In the genomic region with DNA sequence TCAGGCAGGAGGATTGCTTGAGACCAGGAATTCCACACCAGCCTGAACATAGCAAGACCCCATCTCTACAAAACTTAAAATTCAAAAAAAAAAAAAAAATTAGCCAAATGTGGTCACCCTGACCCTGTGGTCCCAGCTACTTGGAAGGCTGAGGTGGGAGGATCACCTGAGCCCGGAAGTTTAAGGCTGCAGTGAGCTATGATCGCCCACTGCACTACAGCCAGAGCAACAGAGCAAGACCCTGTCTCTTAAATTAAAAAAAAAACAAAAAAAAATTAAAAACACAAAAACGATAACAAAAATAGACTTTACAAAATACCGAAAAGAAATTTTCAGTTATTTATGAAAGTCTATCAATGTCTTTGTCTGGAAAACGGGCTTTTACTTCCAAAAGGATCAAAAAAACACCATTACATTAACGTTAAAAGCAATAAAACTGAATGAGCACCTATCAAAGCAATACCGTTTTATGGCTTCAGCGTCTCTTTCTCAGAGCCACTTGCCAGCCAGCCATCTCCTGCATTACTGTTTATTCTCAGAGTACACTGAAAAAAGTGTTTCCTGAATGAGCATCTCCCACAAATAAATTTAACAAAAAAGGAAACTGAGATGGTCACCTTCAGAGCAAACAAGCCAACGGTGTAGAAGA, we compare ENCODE assay signal across 12 cellular contexts. TPM values are rescaled to one million over a fixed set of nuclear protein-coding genes. Genes with fewer than 3 reads are reported as not detected.
A peak's percentile ranks its signal among the peaks of the same experiment; 100 is the strongest.
DNase-seq lines count a peak whose midpoint lies in the region; ATAC-seq and TF ChIP-seq lines count a peak whose summit lies in the region.
"Had no signal": no experiment of that assay in that cellular context is flagged by ENCODE, and none has a peak within 500 bp of the region (broad histone marks: within the 10 kb centered on the region; RNA-seq: fewer than 3 reads in every experiment).

No MANE protein-coding gene starts in this region.

- no peak for TF ChIP-seq POLR2A in transverse colon (IDR thresholded peaks at IDR 0.05)

- no peaks in the 10 kb centered on the region for H3K9me3 ChIP-seq in right cardiac atrium (ENCODE audit: control insufficient read depth, low read length)
- no peaks in the 10 kb centered on the region for H3K9me3 ChIP-seq in mucosa of descending colon
- H3K9me3 ChIP-seq in transverse colon = no peaks in the 10 kb centered on the region
- H3K9me3 ChIP-seq: pancreas had no signal

- no peaks in the 10 kb centered on the region for H3K36me3 ChIP-seq in mucosa of descending colon (ENCODE audit: low read depth)
- no peaks in the 10 kb centered on the region for H3K36me3 ChIP-seq in transverse colon
- H3K36me3 ChIP-seq: pancreas had no signal

- H3K27ac ChIP-seq in right cardiac atrium (ENCODE audit: low read length) = peak overlapping the region; percentile 46
- peak overlapping the region; percentile 88 to 93 (median 91) for H3K27ac ChIP-seq in transverse colon
- H3K27ac ChIP-seq: pancreas, PC-9 had no signal

- peak overlapping the region; percentile 68 for H3K27ac Mint-ChIP-seq in activated T-helper 2 cell treated with anti-CD3 and anti-CD28 coated beads, Interferon-gamma antibody, Interleukin-2, Interleukin-4, amounts not matched to agents 10 μg/mL and 5 μg/mL and 100 μg/mL, durations not matched to agents 14 hours and 24 hours and 36 hours
- H3K27ac Mint-ChIP-seq in progenitor cell of endocrine pancreas = no peak overlapping the region

- peaks cover 47% of the 10 kb centered on the region for H3K4me1 ChIP-seq in right cardiac atrium (ENCODE audit: control insufficient read depth, insufficient read depth, low read length)
- H3K4me1 ChIP-seq in mucosa of descending colon (ENCODE audit: low read depth) = peaks cover 75% of the 10 kb centered on the region
- peaks cover 66 to 90% (median 83%) of the 10 kb centered on the region in 4 donors for H3K4me1 ChIP-seq in transverse colon

- 73% methylated on average over 9 of the region's 9 CpGs for WGBS in right cardiac atrium
- WGBS in transverse colon (ENCODE audit: low coverage in 1 of 2), 2 donors = 22 to 33% methylated on average over 8 to 9 of the region's 9 CpGs

- ATAC-seq in right cardiac atrium (no peak), left ventricle myocardium superior (no peak), mucosa of descending colon (peak; percentile 53), HG03442 (IDR thresholded peaks at IDR 0.05; ENCODE audit: unreplicated experiment) (no peak)

- in situ Hi-C loops in transverse colon (cut with MboI; ENCODE audit: low pct_ligation_motif_present in 1 of 4, low pct_unique_long_range_greater_than_20kb in 1 of 4, low sequenced_read_pairs in 3 of 4) = no loop called here

- intact Hi-C loops in right cardiac atrium (cut with DNase I) = no loop called here
- intact Hi-C loops in left ventricle myocardium superior (cut with micrococcal nuclease) = no loop called here
- intact Hi-C loops in activated T-helper 2 cell treated with anti-CD3 and anti-CD28 coated beads, Interferon-gamma antibody, Interleukin-2, Interleukin-4, amounts not matched to agents 10 μg/mL and 5 μg/mL and 100 μg/mL, durations not matched to agents 14 hours and 24 hours and 36 hours (cut with micrococcal nuclease) = loop anchor here (2.0 to 5.0 kb wide), 2 partner anchors 13 to 280 kb away; no protein-coding TSS in a partner anchor
- intact Hi-C loops in mucosa of descending colon (cut with DNase I, micrococcal nuclease) = no loop called here
- intact Hi-C loops in transverse colon (cut with DNase I; ENCODE audit: low total_unique reads) = no loop called here

- H3K4me1 Mint-ChIP-seq in activated T-helper 2 cell treated with anti-CD3 and anti-CD28 coated beads, Interferon-gamma antibody, Interleukin-2, Interleukin-4, amounts not matched to agents 10 μg/mL and 5 μg/mL and 100 μg/mL, durations not matched to agents 14 hours and 24 hours and 36 hours (ENCODE audit: low read depth) = peaks cover 71% of the 10 kb centered on the region
- peaks cover 54% of the 10 kb centered on the region for H3K4me1 Mint-ChIP-seq in progenitor cell of endocrine pancreas (ENCODE audit: low read depth)

- TF ChIP-seq CTCF in mucosa of descending colon (IDR thresholded peaks at IDR 0.05) (no peak), transverse colon (IDR thresholded peaks at IDR 0.05) (no peak), progenitor cell of endocrine pancreas (IDR thresholded peaks at IDR 0.05; ENCODE audit: unreplicated experiment) (no peak)

- no peaks in the 10 kb centered on the region for H3K27me3 Mint-ChIP-seq in activated T-helper 2 cell treated with anti-CD3 and anti-CD28 coated beads, Interferon-gamma antibody, Interleukin-2, Interleukin-4, amounts not matched to agents 10 μg/mL and 5 μg/mL and 100 μg/mL, durations not matched to agents 14 hours and 24 hours and 36 hours (ENCODE audit: low read depth)
- H3K27me3 Mint-ChIP-seq in progenitor cell of endocrine pancreas = no peaks in the 10 kb centered on the region

- H3K9me3 Mint-ChIP-seq in activated T-helper 2 cell treated with anti-CD3 and anti-CD28 coated beads, Interferon-gamma antibody, Interleukin-2, Interleukin-4, amounts not matched to agents 10 μg/mL and 5 μg/mL and 100 μg/mL, durations not matched to agents 14 hours and 24 hours and 36 hours = no peaks in the 10 kb centered on the region
- no peaks in the 10 kb centered on the region for H3K9me3 Mint-ChIP-seq in progenitor cell of endocrine pancreas (ENCODE audit: low read depth)

- peaks cover 13% of the 10 kb centered on the region for H3K36me3 Mint-ChIP-seq in activated T-helper 2 cell treated with anti-CD3 and anti-CD28 coated beads, Interferon-gamma antibody, Interleukin-2, Interleukin-4, amounts not matched to agents 10 μg/mL and 5 μg/mL and 100 μg/mL, durations not matched to agents 14 hours and 24 hours and 36 hours (ENCODE audit: low read depth)
- H3K36me3 Mint-ChIP-seq in progenitor cell of endocrine pancreas (ENCODE audit: insufficient read depth) = no peaks in the 10 kb centered on the region

- no peak for TF ChIP-seq EP300 in transverse colon (IDR thresholded peaks at IDR 0.05; ENCODE audit: low read depth)

- peak overlapping the region; percentile 75 for H3K4me3 Mint-ChIP-seq in activated T-helper 2 cell treated with anti-CD3 and anti-CD28 coated beads, Interferon-gamma antibody, Interleukin-2, Interleukin-4, amounts not matched to agents 10 μg/mL and 5 μg/mL and 100 μg/mL, durations not matched to agents 14 hours and 24 hours and 36 hours (ENCODE audit: low read depth)
- no peak overlapping the region for H3K4me3 Mint-ChIP-seq in progenitor cell of endocrine pancreas (ENCODE audit: low read depth)

- H3K4me3 ChIP-seq in right cardiac atrium (ENCODE audit: low read length) = no peak overlapping the region
- no peak overlapping the region for H3K4me3 ChIP-seq in mucosa of descending colon
- H3K4me3 ChIP-seq in transverse colon = peak overlapping the region in 1 of 4 donors; percentile 26
- H3K4me3 ChIP-seq: pancreas, PC-9 had no signal

- H3K27me3 ChIP-seq in right cardiac atrium (ENCODE audit: control insufficient read depth, insufficient read depth) (no peaks in the 10 kb centered on the region), transverse colon (no peaks in the 10 kb centered on the region)
- H3K27me3 ChIP-seq: pancreas had no signal

- no peak for DNase-seq in right cardiac atrium
- no peak for DNase-seq in left ventricle myocardium superior
- DNase-seq in activated T-helper 2 cell treated with anti-CD3 and anti-CD28 coated beads, Interferon-gamma antibody, Interleukin-2, Interleukin-4, amounts not matched to agents 10 μg/mL and 5 μg/mL and 100 μg/mL, durations not matched to agents 14 hours and 24 hours and 36 hours (ENCODE audit: low spot score) = no peak
- DNase-seq in mucosa of descending colon = no peak
- DNase-seq in transverse colon = peak; percentile 41
- DNase-seq in progenitor cell of endocrine pancreas (ENCODE audit: low spot score, unreplicated experiment) = no peak
- DNase-seq in NCI-H1092 (lab: John Stamatoyannopoulos, UW) = no peak
- DNase-seq: COR-L47, NCI-H1092 treated with DMSO at 0.1 percent for 48 hours, pancreas, PC-9 had no signal

RNA-seq across cellular contexts. Expression of a gene that starts 6.1 kb away (rescaled TPM):
- total RNA-seq in right cardiac atrium (10 to 100 TPM; 67.1 to 83.3 (median 71.2) TPM), left ventricle myocardium superior (68.0 TPM), mucosa of descending colon (100 to 1,000 TPM; 125 to 144 (median 130) TPM), transverse colon (100 to 1,000 TPM in 3 of 4 donors, 10 to 100 TPM in 1; 72.9 to 419 (median 158) TPM), progenitor cell of endocrine pancreas (159 and 171 TPM in 2 replicates)
- 25.1 TPM for polyA plus RNA-seq in right cardiac atrium
- 164 and 176 TPM in 2 replicates for total RNA-seq in activated T-helper 2 cell treated with anti-CD3 and anti-CD28 coated beads, Interferon-gamma antibody, Interleukin-2, Interleukin-4, amounts not matched to agents 10 μg/mL and 5 μg/mL and 100 μg/mL, durations not matched to agents 14 hours and 24 hours and 36 hours
